Comparison of ENCODE assay signal across 1 cellular context in the genomic region with DNA sequence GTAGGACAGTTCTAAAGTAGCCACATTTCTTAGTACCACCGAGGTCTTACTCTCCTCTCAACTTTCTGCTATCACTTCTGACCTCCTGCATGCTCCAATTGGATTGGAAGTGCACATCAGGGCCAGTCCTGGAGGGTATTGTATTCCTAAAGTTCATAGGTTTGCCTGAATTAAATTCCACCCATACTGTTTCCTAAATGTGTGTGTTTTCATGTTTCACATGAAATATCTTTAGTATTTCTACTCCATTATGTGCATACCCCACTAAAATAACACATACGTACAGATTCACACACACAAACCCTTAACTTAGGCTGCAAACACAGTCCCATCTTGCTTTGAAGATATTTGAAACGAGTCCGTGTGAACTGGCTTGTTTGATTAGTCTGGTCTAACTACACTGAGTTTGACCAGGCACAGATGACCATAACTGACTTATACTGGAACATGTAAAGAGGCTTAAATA.
TF ChIP-seq lines count a peak whose summit lies in the region.

No MANE protein-coding gene starts in this region.

TF ChIP-seq in K562, 482 proteins besides CTCF, POLR2A, EP300 and RAD21 (continued from another document):
- TF ChIP-seq FOXK2 (conservative IDR thresholded peaks at IDR 0.05 in 1 of 2, IDR thresholded peaks at IDR 0.05 in 1 of 2; ENCODE audit: low read depth in 2 of 2) = no peak
- TF ChIP-seq CHD4 (IDR thresholded peaks at IDR 0.05; ENCODE audit: insufficient read depth, insufficient replicate concordance, low read depth, low read length, poor library complexity, severe bottlenecking) = no peak
- no peak for TF ChIP-seq CBX2 (IDR thresholded peaks at IDR 0.05; ENCODE audit: insufficient read depth, low read length, poor library complexity, severe bottlenecking)
- TF ChIP-seq, protein P1, sequence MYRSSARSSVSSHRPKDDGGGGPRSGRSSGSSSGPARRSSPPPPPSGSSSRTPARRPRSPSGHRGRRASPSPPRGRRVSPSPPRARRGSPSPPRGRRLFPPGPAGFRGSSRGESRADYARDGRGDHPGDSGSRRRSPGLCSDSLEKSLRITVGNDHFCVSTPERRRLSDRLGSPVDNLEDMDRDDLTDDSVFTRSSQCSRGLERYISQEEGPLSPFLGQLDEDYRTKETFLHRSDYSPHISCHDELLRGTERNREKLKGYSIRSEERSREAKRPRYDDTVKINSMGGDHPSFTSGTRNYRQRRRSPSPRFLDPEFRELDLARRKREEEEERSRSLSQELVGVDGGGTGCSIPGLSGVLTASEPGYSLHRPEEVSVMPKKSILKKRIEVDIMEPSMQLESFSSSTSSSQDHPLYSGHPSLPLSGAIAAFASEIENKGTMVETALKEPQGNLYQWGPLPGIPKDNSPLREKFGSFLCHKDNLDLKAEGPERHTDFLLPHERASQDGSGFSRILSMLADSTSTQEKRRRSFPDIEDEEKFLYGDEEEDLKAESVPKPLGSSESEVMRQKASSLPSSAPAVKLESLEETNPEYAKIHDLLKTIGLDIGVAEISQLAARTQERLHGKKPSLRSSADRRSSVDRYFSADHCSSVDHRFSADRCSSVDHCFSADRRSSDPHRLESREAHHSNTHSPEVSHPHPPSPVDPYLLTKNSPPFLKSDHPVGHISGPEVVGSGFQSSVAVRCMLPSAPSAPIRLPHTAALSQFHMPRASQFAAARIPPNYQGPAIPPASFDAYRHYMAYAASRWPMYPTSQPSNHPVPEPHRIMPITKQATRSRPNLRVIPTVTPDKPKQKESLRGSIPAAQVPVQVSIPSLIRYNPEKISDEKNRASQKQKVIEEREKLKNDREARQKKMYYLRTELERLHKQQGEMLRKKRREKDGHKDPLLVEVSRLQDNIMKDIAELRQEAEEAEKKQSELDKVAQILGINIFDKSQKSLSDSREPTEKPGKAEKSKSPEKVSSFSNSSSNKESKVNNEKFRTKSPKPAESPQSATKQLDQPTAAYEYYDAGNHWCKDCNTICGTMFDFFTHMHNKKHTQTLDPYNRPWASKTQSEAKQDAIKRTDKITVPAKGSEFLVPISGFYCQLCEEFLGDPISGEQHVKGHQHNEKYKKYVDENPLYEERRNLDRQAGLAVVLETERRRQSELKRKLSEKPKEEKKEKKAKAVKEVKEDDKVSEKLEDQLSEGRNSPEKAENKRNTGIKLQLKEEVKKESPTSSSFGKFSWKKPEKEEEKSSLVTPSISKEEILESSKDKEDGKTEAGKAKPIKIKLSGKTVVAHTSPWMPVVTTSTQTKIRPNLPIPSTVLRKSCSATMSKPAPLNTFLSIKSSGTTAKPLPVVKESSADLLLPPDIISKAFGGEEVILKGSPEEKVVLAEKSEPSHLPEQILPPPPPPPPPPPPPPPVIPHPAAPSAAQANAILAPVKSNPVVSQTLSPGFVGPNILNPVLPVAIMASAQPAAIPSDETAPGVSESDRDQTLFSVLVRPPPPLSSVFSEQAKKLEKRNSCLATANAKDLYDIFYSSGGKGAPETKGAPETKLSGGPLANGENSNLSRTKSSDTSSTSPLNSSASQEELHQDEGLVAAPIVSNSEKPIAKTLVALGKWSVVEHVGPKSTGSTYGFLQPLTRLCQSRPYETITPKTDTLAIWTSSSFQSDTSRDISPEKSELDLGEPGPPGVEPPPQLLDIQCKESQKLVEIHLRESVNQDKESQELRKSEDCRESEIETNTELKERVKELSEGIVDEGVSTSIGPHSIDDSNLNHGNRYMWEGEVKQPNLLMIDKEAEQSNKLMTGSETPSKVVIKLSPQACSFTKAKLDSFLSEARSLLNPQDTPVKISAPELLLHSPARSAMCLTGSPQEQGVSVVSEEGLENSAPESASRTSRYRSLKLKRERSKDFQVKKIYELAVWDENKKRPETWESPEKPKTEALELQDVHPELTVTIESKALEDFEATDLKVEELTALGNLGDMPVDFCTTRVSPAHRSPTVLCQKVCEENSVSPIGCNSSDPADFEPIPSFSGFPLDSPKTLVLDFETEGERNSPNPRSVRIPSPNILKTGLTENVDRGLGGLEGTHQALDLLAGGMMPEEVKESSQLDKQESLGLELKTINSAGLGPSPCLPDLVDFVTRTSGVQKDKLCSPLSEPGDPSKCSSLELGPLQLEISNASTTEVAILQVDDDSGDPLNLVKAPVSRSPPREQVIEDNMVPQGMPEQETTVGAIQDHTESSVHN (IDR thresholded peaks at IDR 0.05; ENCODE audit: borderline replicate concordance in 1 of 2, low read depth in 1 of 2) = no peak
- no peak for TF ChIP-seq NFXL1 (CRISPR knock-in tag; IDR thresholded peaks at IDR 0.05)
- no peak for TF ChIP-seq SMAD3 (CRISPR knock-in tag; conservative IDR thresholded peaks at IDR 0.05)
- TF ChIP-seq RBBP5 (IDR thresholded peaks at IDR 0.05; ENCODE audit: borderline replicate concordance, insufficient read depth, low read length, poor library complexity, severe bottlenecking) = no peak
- TF ChIP-seq CREB1 (IDR thresholded peaks at IDR 0.05) = no peak
- TF ChIP-seq CREB1 (CRISPR knock-in tag; IDR thresholded peaks at IDR 0.05) = no peak
- TF ChIP-seq DIDO1 (tag; IDR thresholded peaks at IDR 0.05; ENCODE audit: low read depth) = no peak
- TF ChIP-seq ZNF324 (CRISPR knock-in tag; IDR thresholded peaks at IDR 0.05) = no peak
- TF ChIP-seq MTA3 (IDR thresholded peaks at IDR 0.05; ENCODE audit: borderline replicate concordance) = no peak
- no peak for TF ChIP-seq RCOR1 (IDR thresholded peaks at IDR 0.05; ENCODE audit: borderline replicate concordance in 1 of 2, low read depth in 2 of 2, low read length in 2 of 2)
- TF ChIP-seq PCBP2 (IDR thresholded peaks at IDR 0.05; ENCODE audit: low read depth, low read length, poor library complexity, severe bottlenecking) = no peak
